ENCODE assay signal across 14 cellular contexts in the genomic region with DNA sequence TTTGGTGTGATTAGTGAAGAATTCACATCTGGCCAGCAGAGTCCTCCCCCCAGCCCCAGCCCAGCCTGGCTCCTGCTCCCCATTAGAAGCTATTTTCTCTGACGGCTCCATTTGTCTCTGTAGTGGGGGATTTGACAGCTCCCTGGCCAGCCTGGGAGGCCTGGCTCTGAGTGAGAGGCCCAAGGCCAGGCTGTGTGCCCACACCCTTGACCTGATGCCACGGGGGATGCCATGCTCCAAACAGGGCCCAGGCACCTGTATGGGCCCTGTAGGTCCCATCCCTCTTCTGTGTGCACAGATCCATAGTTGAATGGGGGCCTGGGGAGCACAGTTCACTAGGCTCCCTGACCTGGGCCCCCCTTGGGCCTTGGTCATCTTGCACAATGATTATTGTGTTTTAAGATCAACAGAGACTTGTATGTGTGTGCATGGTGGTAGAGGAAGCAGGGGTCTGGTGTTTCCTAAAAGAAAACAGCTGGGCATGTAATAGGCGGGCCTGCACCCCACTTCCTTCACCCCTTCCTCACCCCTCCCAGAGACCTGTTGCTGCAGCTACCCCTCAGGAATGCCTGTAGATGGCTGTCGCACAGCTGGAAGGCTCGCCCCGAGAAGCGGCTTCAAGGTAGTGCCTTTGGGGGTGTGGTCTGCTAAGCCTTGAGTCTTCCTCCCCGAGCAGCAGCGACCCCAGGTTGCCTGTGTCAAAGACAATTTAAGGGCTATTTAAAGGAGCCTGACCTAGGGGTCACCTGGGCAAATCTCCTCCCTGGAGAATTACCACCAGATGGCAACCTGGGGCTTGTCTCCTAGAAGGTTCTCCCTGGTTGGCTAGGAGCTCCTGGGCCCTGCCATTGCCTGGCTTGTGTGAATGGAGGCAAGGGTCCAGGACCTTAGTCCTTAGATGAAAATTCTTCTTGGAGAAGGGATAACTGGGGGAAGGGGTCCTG.
DNase-seq lines count a peak whose midpoint lies in the region; ATAC-seq and TF ChIP-seq lines count a peak whose summit lies in the region.
"Had no signal": no experiment of that assay in that cellular context is flagged by ENCODE, and none has a peak within 500 bp of the region (broad histone marks: within the 10 kb centered on the region; RNA-seq: fewer than 3 reads in every experiment).

No MANE protein-coding gene starts in this region.

- peaks cover 71% of the 10 kb centered on the region for H3K27me3 Mint-ChIP-seq in nephron (ENCODE audit: low read depth)

- H3K4me1 Mint-ChIP-seq in nephron, result peaks cover 25% of the 10 kb centered on the region
- H3K4me1 Mint-ChIP-seq: immature natural killer cell had no signal

- peak overlapping the region in 2 of 3 experiments; percentile 57 to 64 for H3K27ac Mint-ChIP-seq in nephron
- H3K27ac Mint-ChIP-seq: dendritic cell treated with granulocyte-macrophage colony-stimulating factor and Interleukin-4, amounts not matched to agents 40 ng/mL and 50 ng/mL, for 4 days; immature natural killer cell had no signal

- no peaks in the 10 kb centered on the region for H3K9me3 Mint-ChIP-seq in nephron
- H3K9me3 Mint-ChIP-seq: dendritic cell treated with granulocyte-macrophage colony-stimulating factor and Interleukin-4, amounts not matched to agents 40 ng/mL and 50 ng/mL, for 4 days had no signal

- no peak overlapping the region for H3K4me3 Mint-ChIP-seq in nephron
- H3K4me3 Mint-ChIP-seq: dendritic cell treated with granulocyte-macrophage colony-stimulating factor and Interleukin-4, amounts not matched to agents 40 ng/mL and 50 ng/mL, for 4 days; immature natural killer cell had no signal

- H3K36me3 Mint-ChIP-seq in nephron (ENCODE audit: low read depth), result no peaks in the 10 kb centered on the region
- H3K36me3 Mint-ChIP-seq: immature natural killer cell had no signal

- TF ChIP-seq CTCF in nephron (IDR thresholded peaks at IDR 0.05; ENCODE audit: unreplicated experiment in 3 of 3), result peak in 2 of 3 experiments; percentile 22 to 32

- no peak for ATAC-seq in GM19035 (IDR thresholded peaks at IDR 0.05; ENCODE audit: unreplicated experiment)

- DNase-seq in NCI-H2196 (lab: John Stamatoyannopoulos, UW; ENCODE audit: unreplicated experiment) (peak; percentile 43), NCI-H2196 treated with DMSO at 0.1 percent for 48 hours (lab: John Stamatoyannopoulos, UW; ENCODE audit: unreplicated experiment) (no peak), NCI-H1105 (lab: John Stamatoyannopoulos, UW) (peak; percentile 18), cerebellar cortex (ENCODE audit: low spot score) (peak; percentile 76), nucleus accumbens (lab: John Stamatoyannopoulos, UW) (no peak), DMS153 treated with DMSO at 0.1 percent for 48 hours (lab: John Stamatoyannopoulos, UW; ENCODE audit: unreplicated experiment) (no peak)
- DNase-seq: immature natural killer cell, NCI-H2081 treated with DMSO at 0.1 percent for 48 hours, ovary, T-helper 9 cell, uterus had no signal

Comparison
In these comparisons a context has a peak if more than half of its experiments do, and no peak if none do; other contexts are left out.
1. DNase-seq: peak in NCI-H2196 (single experiment), NCI-H1105 (single experiment) and cerebellar cortex (single experiment); none in NCI-H2196 treated with DMSO at 0.1 percent for 48 hours (single experiment), nucleus accumbens (0 of 56) and DMS153 treated with DMSO at 0.1 percent for 48 hours (single experiment).